ENCODE assay signal across 7 cellular contexts in genomic region chr16:80803341-80804060, GRCh38. TPM values are rescaled to one million over a fixed set of nuclear protein-coding genes. Genes with fewer than 3 reads are reported as not detected.
DNase-seq lines count a peak whose midpoint lies in the region; ATAC-seq lines count a peak whose summit lies in the region.

No MANE protein-coding gene starts in this region.

- peaks cover 2% of the 10 kb centered on the region for H3K4me1 ChIP-seq in urinary bladder (ENCODE audit: insufficient read depth)

- peaks cover 6% of the 10 kb centered on the region for H3K9me3 Mint-ChIP-seq in activated CD4-positive, alpha-beta T cell treated with anti-CD3 and anti-CD28 coated beads, Interleukin-2, amount 10 ng/mL, durations not matched to agents 7 days and 5 days
- no peaks in the 10 kb centered on the region for H3K9me3 Mint-ChIP-seq in effector memory CD8-positive, alpha-beta T cell
- peaks cover 0 to 10% (median 2%) of the 10 kb centered on the region in 7 donors for H3K9me3 Mint-ChIP-seq in naive B cell

- ATAC-seq in GM19023 (IDR thresholded peaks at IDR 0.05; ENCODE audit: unreplicated experiment) (peak; percentile 8), HG03520 (IDR thresholded peaks at IDR 0.05; ENCODE audit: unreplicated experiment) (peak; percentile 11), naive B cell (ENCODE audit: low read depth in 2 of 2) (peak; percentile 44 to 46)
- peak; percentile 52 for ATAC-seq in effector memory CD8-positive, alpha-beta T cell (replicated peaks)

- POLR2A ChIA-PET in activated CD4-positive, alpha-beta T cell treated with anti-CD3 and anti-CD28 coated beads, Interleukin-2, amount 10 ng/mL, durations not matched to agents 7 days and 5 days (lab: Charles Lee) = no interaction called here

- no peaks in the 10 kb centered on the region for H3K27me3 Mint-ChIP-seq in activated CD4-positive, alpha-beta T cell treated with anti-CD3 and anti-CD28 coated beads, Interleukin-2, amount 10 ng/mL, durations not matched to agents 7 days and 5 days
- H3K27me3 Mint-ChIP-seq in effector memory CD8-positive, alpha-beta T cell = no peaks in the 10 kb centered on the region
- H3K27me3 Mint-ChIP-seq in naive B cell = peaks cover 28 to 32% (median 30%) of the 10 kb centered on the region in 3 donors

- peak; percentile 67 for DNase-seq in activated CD4-positive, alpha-beta T cell treated with anti-CD3 and anti-CD28 coated beads, Interleukin-2, amount 10 ng/mL, durations not matched to agents 7 days and 5 days
- DNase-seq in effector memory CD8-positive, alpha-beta T cell = peak; percentile 15 to 41 (median 26)
- no peak for DNase-seq in naive B cell
- DNase-seq in RKO (ENCODE audit: low spot score) = no peak

- WGBS in urinary bladder = 4% methylated on average over 82 of the region's 88 CpGs

- peak overlapping the region; percentile 89 for H3K4me3 ChIP-seq in urinary bladder (ENCODE audit: low read depth, low read length)

- CTCF ChIA-PET in activated CD4-positive, alpha-beta T cell treated with anti-CD3 and anti-CD28 coated beads, Interleukin-2, amount 10 ng/mL, durations not matched to agents 7 days and 5 days (lab: Charles Lee) = no interaction called here

- no peak overlapping the region for H3K27ac ChIP-seq in urinary bladder (ENCODE audit: low read depth)

- H3K36me3 ChIP-seq in urinary bladder (ENCODE audit: insufficient read depth) = no peaks in the 10 kb centered on the region

- peaks cover 11% of the 10 kb centered on the region for H3K36me3 Mint-ChIP-seq in activated CD4-positive, alpha-beta T cell treated with anti-CD3 and anti-CD28 coated beads, Interleukin-2, amount 10 ng/mL, durations not matched to agents 7 days and 5 days (ENCODE audit: low read depth)
- H3K36me3 Mint-ChIP-seq in effector memory CD8-positive, alpha-beta T cell (ENCODE audit: insufficient read depth) = peaks cover 7% of the 10 kb centered on the region
- no peaks in the 10 kb centered on the region for H3K36me3 Mint-ChIP-seq in naive B cell

- peak overlapping the region; percentile 90 for H3K4me3 Mint-ChIP-seq in activated CD4-positive, alpha-beta T cell treated with anti-CD3 and anti-CD28 coated beads, Interleukin-2, amount 10 ng/mL, durations not matched to agents 7 days and 5 days
- H3K4me3 Mint-ChIP-seq in effector memory CD8-positive, alpha-beta T cell = peak overlapping the region; percentile 87 to 93
- peak overlapping the region; percentile 64 to 89 (median 87) for H3K4me3 Mint-ChIP-seq in naive B cell

- peaks cover 40% of the 10 kb centered on the region for H3K4me1 Mint-ChIP-seq in activated CD4-positive, alpha-beta T cell treated with anti-CD3 and anti-CD28 coated beads, Interleukin-2, amount 10 ng/mL, durations not matched to agents 7 days and 5 days
- peaks cover 9 to 35% of the 10 kb centered on the region in 2 donors for H3K4me1 Mint-ChIP-seq in effector memory CD8-positive, alpha-beta T cell (ENCODE audit: low read depth in 2 of 2)
- peaks cover 0 to 4% (median 4%) of the 10 kb centered on the region in 3 donors for H3K4me1 Mint-ChIP-seq in naive B cell

- H3K27ac Mint-ChIP-seq in activated CD4-positive, alpha-beta T cell treated with anti-CD3 and anti-CD28 coated beads, Interleukin-2, amount 10 ng/mL, durations not matched to agents 7 days and 5 days = peak overlapping the region; percentile 90
- peak overlapping the region in 1 of 2 donors; percentile 91 for H3K27ac Mint-ChIP-seq in effector memory CD8-positive, alpha-beta T cell
- no peak overlapping the region for H3K27ac Mint-ChIP-seq in naive B cell

RNA-seq across cellular contexts. Expression of gene CDYL2, which starts 0.9 kb away (rescaled TPM):
- 10 to 100 TPM; 40.7 to 49.0 TPM for total RNA-seq in activated CD4-positive, alpha-beta T cell treated with anti-CD3 and anti-CD28 coated beads, Interleukin-2, amount 10 ng/mL, durations not matched to agents 7 days and 5 days
- polyA plus RNA-seq in naive B cell (ENCODE audit: low read depth in 6 of 6) (under 1 TPM in 2 of 6 donors, not detected in 4; 0.03 to 0.13 TPM), urinary bladder (2.9 TPM)
- 12.2 TPM for total RNA-seq in urinary bladder

Comparison
In these comparisons a context has a peak if more than half of its experiments do, and no peak if none do; other contexts are left out.
1. DNase-seq: peak in activated CD4-positive, alpha-beta T cell treated with anti-CD3 and anti-CD28 coated beads, Interleukin-2, amount 10 ng/mL, durations not matched to agents 7 days and 5 days (single experiment) and effector memory CD8-positive, alpha-beta T cell (3 of 3); none in naive B cell (single experiment) and RKO (single experiment).
2. Peak in every context shown above with its lines, with median percentiles within 50 percentile points of each other: ATAC-seq and H3K4me3 Mint-ChIP-seq.